Comparison of ENCODE assay signal across 10 cellular contexts in the genomic region with DNA sequence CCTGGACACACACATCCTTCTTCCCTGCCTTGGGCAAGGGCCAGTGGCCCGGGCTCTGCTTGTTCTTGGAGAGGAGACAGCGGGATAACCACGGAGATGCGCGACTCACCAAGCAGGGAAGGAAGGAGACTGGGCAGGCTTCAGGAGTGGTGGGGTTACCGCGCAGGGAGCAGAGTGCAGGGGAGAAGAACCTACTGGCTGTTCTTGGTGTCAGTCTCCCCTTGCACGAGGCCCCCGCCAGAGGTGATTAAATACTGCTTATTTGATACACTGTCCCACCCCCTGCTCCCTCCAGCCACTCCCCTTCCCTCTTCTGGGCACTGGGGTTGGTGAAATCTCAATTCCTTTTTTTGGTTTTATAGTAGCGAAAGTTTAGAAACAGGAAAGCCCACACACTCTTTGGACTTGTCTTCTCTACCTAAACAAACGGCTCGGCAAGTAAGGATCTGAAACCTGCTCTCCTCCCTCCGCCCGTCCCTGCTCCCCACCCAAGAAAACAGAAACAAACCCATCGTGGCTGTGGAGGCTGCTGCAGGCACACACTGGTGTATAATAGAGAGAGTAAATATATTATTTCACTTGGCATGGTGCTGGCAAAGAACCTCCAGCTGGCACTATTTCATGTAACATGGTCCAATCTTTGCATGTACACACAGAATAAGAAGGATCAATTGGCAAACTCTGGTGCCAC. TPM values are rescaled to one million over a fixed set of nuclear protein-coding genes. Genes with fewer than 3 reads are reported as not detected.
DNase-seq lines count a peak whose midpoint lies in the region; FAIRE-seq and TF ChIP-seq lines count a peak whose summit lies in the region.
"Had no signal": no experiment of that assay in that cellular context is flagged by ENCODE, and none has a peak within 500 bp of the region (broad histone marks: within the 10 kb centered on the region; RNA-seq: fewer than 3 reads in every experiment).

No MANE protein-coding gene starts in this region.

- peak; percentile 6 for TF ChIP-seq POLR2A in prostate gland (IDR thresholded peaks at IDR 0.05)

- H3K4me3 ChIP-seq in mammary epithelial cell (replicated peaks in 1 of 3; ENCODE audit: insufficient read depth in 1 of 3, low read depth in 2 of 3, low read length in 3 of 3) (no peak overlapping the region), prostate gland (peak overlapping the region in 1 of 2 donors; percentile 12), kidney (ENCODE audit: low read length in 2 of 2) (no peak overlapping the region)
- H3K4me3 ChIP-seq: SK-N-MC had no signal

- H3K27ac ChIP-seq in mammary epithelial cell (ENCODE audit: insufficient read depth, low read depth, low read length): no peak overlapping the region
- H3K27ac ChIP-seq in prostate gland: peak overlapping the region; percentile 63 to 79
- H3K27ac ChIP-seq in kidney (ENCODE audit: low read depth in 2 of 2, low read length in 2 of 2): no peak overlapping the region
- H3K27ac ChIP-seq: SK-N-MC had no signal

- H4K20me1 ChIP-seq in mammary epithelial cell (ENCODE audit: insufficient read depth, low read length): no peaks in the 10 kb centered on the region

- H3K27me3 ChIP-seq in mammary epithelial cell (ENCODE audit: insufficient read depth, low read length) (no peaks in the 10 kb centered on the region), prostate gland (replicated peaks; ENCODE audit: insufficient read depth) (no peaks in the 10 kb centered on the region)

- CTCF ChIA-PET in mammary epithelial cell (lab: Charles Lee; ENCODE audit: low non-redundant PET): no interaction called here

- H3K9ac ChIP-seq in mammary epithelial cell (ENCODE audit: insufficient read depth, low read length) (no peak overlapping the region), kidney (ENCODE audit: low read length in 2 of 2) (no peak overlapping the region)

- no peak for DNase-seq in GM19239 (ENCODE audit: insufficient read length, low spot score)
- peak; percentile 32 for DNase-seq in NAMALWA (ENCODE audit: low spot score)
- peak; percentile 40 for DNase-seq in mammary epithelial cell
- DNase-seq in prostate gland (ENCODE audit: low spot score): peak; percentile 89
- no peak for DNase-seq in activated effector memory CD4-positive, alpha-beta T cell treated with anti-CD3 and anti-CD28 coated beads, Interleukin-2, amount 50 U/mL, for 16 hours
- no peak for DNase-seq in DMS153 treated with DMSO at 0.1 percent for 48 hours (lab: John Stamatoyannopoulos, UW; ENCODE audit: unreplicated experiment)
- no peak for DNase-seq in kidney
- DNase-seq in T-helper 1 cell: no peak

- peaks cover 67% of the 10 kb centered on the region for H3K4me1 ChIP-seq in mammary epithelial cell (ENCODE audit: insufficient read depth, low read length)
- peaks cover 16% of the 10 kb centered on the region for H3K4me1 ChIP-seq in prostate gland (replicated peaks)
- H3K4me1 ChIP-seq in kidney (ENCODE audit: control insufficient read depth in 1 of 2, insufficient read depth in 1 of 2, low read depth in 1 of 2, low read length in 2 of 2): peaks cover 10 to 18% of the 10 kb centered on the region in 2 donors

- 7% methylated on average over 13 of the region's 15 CpGs for WGBS in mammary epithelial cell (ENCODE audit: low coverage, missing lambda C conversion rate)
- WGBS in prostate gland: 12% methylated on average over 15 of the region's 15 CpGs

- FAIRE-seq in GM19239 (lab: Jason Lieb, UNC) (peak; percentile 90), kidney (lab: Jason Lieb, UNC) (no peak)
- FAIRE-seq: H54 had no signal

- H3K4me2 ChIP-seq in mammary epithelial cell (ENCODE audit: insufficient read depth, low read depth, low read length): peak overlapping the region; percentile 19

- H3K9me3 ChIP-seq in mammary epithelial cell (replicated peaks; ENCODE audit: insufficient read depth, low read length) (no peaks in the 10 kb centered on the region), prostate gland (no peaks in the 10 kb centered on the region), kidney (ENCODE audit: control insufficient read depth in 1 of 2, low read length in 2 of 2) (no peaks in the 10 kb centered on the region)

- intact Hi-C loops in mammary epithelial cell (cut with micrococcal nuclease) (no loop called here), prostate gland (cut with DNase I) (no loop called here), kidney (cut with DNase I) (no loop called here)

- dilution Hi-C loops in mammary epithelial cell (cut with HindIII; ENCODE audit: low sequenced_read_pairs): no loop called here

- in situ Hi-C loops in mammary epithelial cell (cut with MboI; ENCODE audit: low sequenced_read_pairs in 2 of 2): no loop called here

- peak overlapping the region; percentile 61 for H2AFZ ChIP-seq in mammary epithelial cell (ENCODE audit: low read depth, low read length)

- TF ChIP-seq CTCF in mammary epithelial cell (conservative IDR thresholded peaks at IDR 0.05 in 1 of 2, IDR thresholded peaks at IDR 0.05 in 1 of 2; ENCODE audit: extremely low read depth in 1 of 2, insufficient read depth in 1 of 2, low read depth in 1 of 2, low read length in 2 of 2) (no peak), prostate gland (IDR thresholded peaks at IDR 0.05) (no peak), kidney (IDR thresholded peaks at IDR 0.05; ENCODE audit: borderline replicate concordance, extremely low read depth, insufficient read depth) (no peak)

- no TSS peak for BruUV-seq in mammary epithelial cell (replicated peaks; lab: Mats Ljungman, UMichigan)

- H3K79me2 ChIP-seq in mammary epithelial cell (ENCODE audit: insufficient read depth, low read length): no peaks in the 10 kb centered on the region

- H3K36me3 ChIP-seq in mammary epithelial cell (ENCODE audit: insufficient read depth, low read length) (peaks cover 1% of the 10 kb centered on the region), prostate gland (no peaks in the 10 kb centered on the region), kidney (ENCODE audit: control insufficient read depth in 1 of 2, insufficient read depth in 2 of 2, low read length in 2 of 2) (peaks cover 10 to 22% of the 10 kb centered on the region in 2 donors)

RNA-seq across cellular contexts. Expression of a gene that starts 10.8 kb away (rescaled TPM):
- total RNA-seq in mammary epithelial cell (10 to 100 TPM; 16.2 to 42.3 TPM), prostate gland (10 to 100 TPM; 20.2 to 33.6 TPM), kidney (13.1 TPM)
- polyA plus RNA-seq in mammary epithelial cell (16.4 TPM), kidney (ENCODE audit: insufficient read depth, low read depth, low replicate concordance) (29.8 TPM)
- polyA minus RNA-seq in mammary epithelial cell: 16.9 TPM

RNA-seq across cellular contexts. Expression of a gene that starts 15.6 kb away (rescaled TPM):
- total RNA-seq in mammary epithelial cell (10 to 100 TPM; 28.5 to 30.9 TPM), prostate gland (10 to 100 TPM; 31.8 to 35.4 TPM), kidney (38.4 TPM)
- polyA plus RNA-seq in mammary epithelial cell (19.6 TPM), kidney (ENCODE audit: insufficient read depth, low read depth, low replicate concordance) (46.0 TPM)
- 18.1 TPM for polyA minus RNA-seq in mammary epithelial cell

RNA-seq across cellular contexts. Expression of a gene that starts 26.2 kb away (rescaled TPM):
- total RNA-seq in mammary epithelial cell (1 to 10 TPM; 2.1 to 2.7 TPM), prostate gland (1 to 10 TPM in 1 of 2 donors, under 1 TPM in 1; 0.59 to 2.8 TPM), kidney (1.0 TPM)
- polyA plus RNA-seq in mammary epithelial cell (0.24 TPM), kidney (ENCODE audit: insufficient read depth, low read depth, low replicate concordance) (0.99 TPM)
- polyA minus RNA-seq in mammary epithelial cell: not detected

RNA-seq across cellular contexts. Expression of a gene that starts 47.8 kb away (rescaled TPM):
- 10 to 100 TPM in 1 of 2 donors, 1 to 10 TPM in 1; 6.7 to 11.0 TPM for total RNA-seq in mammary epithelial cell
- polyA plus RNA-seq in mammary epithelial cell: 3.2 TPM
- 6.0 TPM for polyA minus RNA-seq in mammary epithelial cell
- total RNA-seq in prostate gland: 10 to 100 TPM; 19.8 to 46.9 TPM
- 15.7 TPM for total RNA-seq in kidney
- 24.8 TPM for polyA plus RNA-seq in kidney (ENCODE audit: insufficient read depth, low read depth, low replicate concordance)

Comparison
In these comparisons a context has a peak if more than half of its experiments do, and no peak if none do; other contexts are left out.
1. DNase-seq: peak in NAMALWA (single experiment), mammary epithelial cell (single experiment) and prostate gland (single experiment); none in GM19239 (single experiment), activated effector memory CD4-positive, alpha-beta T cell treated with anti-CD3 and anti-CD28 coated beads, Interleukin-2, amount 50 U/mL, for 16 hours (single experiment), DMS153 treated with DMSO at 0.1 percent for 48 hours (single experiment), kidney (single experiment) and T-helper 1 cell (0 of 5).
2. H3K27ac ChIP-seq: peak in prostate gland (2 of 2); none in mammary epithelial cell (single experiment) and kidney (0 of 2).